Comparison of ENCODE assay signal across 23 cellular contexts in the genomic region with DNA sequence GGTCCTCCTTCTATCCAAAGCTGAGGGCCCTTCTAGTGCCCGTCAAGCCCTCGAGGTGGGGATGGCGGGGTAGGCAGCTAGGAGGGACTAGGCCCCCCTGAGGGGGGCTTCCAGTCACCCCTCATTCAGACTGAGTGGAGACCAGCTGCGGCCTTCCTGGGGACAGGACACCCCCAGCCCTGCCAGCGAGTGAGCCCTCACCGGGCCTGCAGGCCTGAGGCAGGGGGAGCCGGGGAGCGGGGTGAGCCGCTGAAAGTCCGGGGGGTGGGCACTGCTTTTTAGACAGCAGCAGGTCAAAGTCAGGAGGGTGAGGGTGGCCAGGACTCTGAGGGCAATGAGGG. TPM values are rescaled to one million over a fixed set of nuclear protein-coding genes. Genes with fewer than 3 reads are reported as not detected.
"Had no signal": no experiment of that assay in that cellular context is flagged by ENCODE, and none has a peak within 500 bp of the region (broad histone marks: within the 10 kb centered on the region; RNA-seq: fewer than 3 reads in every experiment).

No MANE protein-coding gene starts in this region.

- DNase-seq: activated B cell treated with CpG ODN at 0.5 μM for 24 hours; activated CD4-positive, alpha-beta memory T cell treated with anti-CD3 and anti-CD28 coated beads, Interleukin-2, amount 10 ng/mL, durations not matched to agents 7 days and 5 days; activated CD4-positive, alpha-beta T cell treated with anti-CD3 and anti-CD28 coated beads for 48 hours; activated naive CD4-positive, alpha-beta T cell treated with anti-CD3 and anti-CD28 coated beads, Interleukin-2, amount 10 ng/mL, durations not matched to agents 7 days and 5 days; activated naive CD8-positive, alpha-beta T cell treated with anti-CD3 and anti-CD28 coated beads, Interleukin-2, amount 50 U/mL, for 24 hours; activated T-cell treated with anti-CD3 and anti-CD28 coated beads, Interleukin-2, amount 50 U/mL, for 1 hour; anterior cingulate cortex; effector CD4-positive, alpha-beta T cell; heart right ventricle; left lung; mammary epithelial cell; midbrain; nephron progenitor cell; stimulated activated CD4-positive, alpha-beta T cell treated with anti-CD3 and anti-CD28 coated beads, Interleukin-4, amount 100 ng/mL, for 24 hours; T-helper 2 cell had no signal

- H3K27me3 ChIP-seq: pancreas had no signal

- H3K36me3 ChIP-seq: pancreas, right lobe of liver had no signal

- H3K9me3 ChIP-seq: esophagus muscularis mucosa, gastroesophageal sphincter, heart right ventricle, left lung, pancreas, right lobe of liver had no signal

- H3K27ac ChIP-seq: coronary artery, esophagus muscularis mucosa, gastroesophageal sphincter, heart right ventricle, left lung, pancreas, right lobe of liver had no signal

- H3K4me1 ChIP-seq: esophagus muscularis mucosa, gastroesophageal sphincter, pancreas, right lobe of liver had no signal

- ATAC-seq: activated naive CD8-positive, alpha-beta T cell treated with anti-CD3 and anti-CD28 coated beads, Interleukin-2, amount 50 U/mL, for 24 hours; activated T-helper 17 cell treated with anti-CD3 and anti-CD28 coated beads, Interleukin-2, amount 50 U/mL, for 72 hours; gastroesophageal sphincter; left lung had no signal

- H3K4me3 ChIP-seq: coronary artery, esophagus muscularis mucosa, gastroesophageal sphincter, heart right ventricle, left lung, pancreas, right lobe of liver had no signal

RNA-seq across cellular contexts. Expression of a gene that starts 8.7 kb away (rescaled TPM):
- total RNA-seq: activated CD4-positive, alpha-beta memory T cell treated with anti-CD3 and anti-CD28 coated beads, Interleukin-2, amount 10 ng/mL, durations not matched to agents 7 days and 5 days; activated T-helper 17 cell treated with anti-CD3 and anti-CD28 coated beads, Interleukin-2, amount 50 U/mL, for 72 hours; gastroesophageal sphincter; heart right ventricle; left lung; pulmonary artery endothelial cell; right lobe of liver; ureter had no signal
- polyA plus RNA-seq: heart right ventricle had no signal

RNA-seq across cellular contexts. Expression of a gene that starts 57.3 kb away (rescaled TPM):
- total RNA-seq: activated B cell treated with CpG ODN at 0.5 μM for 24 hours, mammary epithelial cell, pulmonary artery endothelial cell had no signal
- polyA plus RNA-seq: mammary epithelial cell had no signal
